ENCODE assay signal across 8 cellular contexts in genomic region chr15:90660195-90660995, GRCh38. TPM values are rescaled to one million over a fixed set of nuclear protein-coding genes. Genes with fewer than 3 reads are reported as not detected.
A peak's percentile ranks its signal among the peaks of the same experiment; 100 is the strongest.
DNase-seq lines count a peak whose midpoint lies in the region; ATAC-seq lines count a peak whose summit lies in the region.

No MANE protein-coding gene starts in this region.

- H3K23ac ChIP-seq in mesendoderm (ENCODE audit: low read length) = no peak overlapping the region

- peak overlapping the region; percentile 68 for H3K4me3 Mint-ChIP-seq in central memory CD8-positive, alpha-beta T cell
- H3K4me3 Mint-ChIP-seq in stimulated activated memory B cell treated with anti-CD40 and anti-IgM and Interleukin-4, amounts not matched to agents 10 μg/mL and 1 μg/mL and 100 μg/mL, for 72 hours = peak overlapping the region; percentile 67

- H2AK5ac ChIP-seq in mesendoderm (ENCODE audit: low read length) = no peak overlapping the region

- no peak overlapping the region for H2BK120ac ChIP-seq in mesendoderm (ENCODE audit: low read depth, low read length)

- H3K4me1 ChIP-seq in mesendoderm (ENCODE audit: control insufficient read depth, low read depth, low read length) = peaks cover 9% of the 10 kb centered on the region

- DNase-seq in ELR (ENCODE audit: low read depth) (peak; percentile 96), mesendoderm (peak; percentile 78), HuH-7 (ENCODE audit: low spot score) (no peak)
- DNase-seq in activated CD4-positive, CD25-positive, alpha-beta regulatory T cell treated with anti-CD3 and anti-CD28 coated beads, Interleukin-2, amount 50 U/mL, for 72 hours = peak; percentile 67
- no peak for DNase-seq in central memory CD8-positive, alpha-beta T cell (ENCODE audit: low spot score in 2 of 2)

- H3K27ac ChIP-seq in KOPT-K1 (ENCODE audit: low read depth, low read length, poor library complexity, severe bottlenecking) (peak overlapping the region; percentile 54), mesendoderm (ENCODE audit: low read depth, low read length) (no peak overlapping the region)

- H4K8ac ChIP-seq in mesendoderm (ENCODE audit: low read depth, low read length) = no peak overlapping the region

- H3K27me3 Mint-ChIP-seq in central memory CD8-positive, alpha-beta T cell = peaks cover 50% of the 10 kb centered on the region
- H3K27me3 Mint-ChIP-seq in stimulated activated memory B cell treated with anti-CD40 and anti-IgM and Interleukin-4, amounts not matched to agents 10 μg/mL and 1 μg/mL and 100 μg/mL, for 72 hours = peaks cover 72% of the 10 kb centered on the region

- H3K79me1 ChIP-seq in mesendoderm (ENCODE audit: low read length) = no peaks in the 10 kb centered on the region

- peak overlapping the region; percentile 24 for H3K9ac ChIP-seq in mesendoderm (ENCODE audit: low read length)

- H3K4ac ChIP-seq in mesendoderm (ENCODE audit: low read depth, low read length) = no peak overlapping the region

- no peaks in the 10 kb centered on the region for H3K9me3 ChIP-seq in KOPT-K1 (ENCODE audit: insufficient read depth, low read length, poor library complexity, severe bottlenecking)

- no peaks in the 10 kb centered on the region for H3K79me2 ChIP-seq in mesendoderm (ENCODE audit: control insufficient read depth, insufficient read depth, low read length)

- H3K4me2 ChIP-seq in mesendoderm (ENCODE audit: low read length) = no peak overlapping the region

- H4K5ac ChIP-seq in mesendoderm (ENCODE audit: low read length) = no peak overlapping the region

- no peak overlapping the region for H3K4me3 ChIP-seq in mesendoderm (ENCODE audit: low read length)

- no CpG with 5 or more reads among the region's 12 CpGs for WGBS in mesendoderm (ENCODE audit: extremely low coverage, insufficient coverage, low lambda C conversion rate)

- H2BK5ac ChIP-seq in mesendoderm (ENCODE audit: low read length) = peak overlapping the region; percentile 35

- H3K27ac Mint-ChIP-seq in central memory CD8-positive, alpha-beta T cell (ENCODE audit: low read depth) = no peak overlapping the region
- peak overlapping the region; percentile 79 for H3K27ac Mint-ChIP-seq in stimulated activated memory B cell treated with anti-CD40 and anti-IgM and Interleukin-4, amounts not matched to agents 10 μg/mL and 1 μg/mL and 100 μg/mL, for 72 hours

- H3K27me3 ChIP-seq in mesendoderm (ENCODE audit: insufficient read depth, low read length, poor library complexity) = no peaks in the 10 kb centered on the region

- H3K4me1 Mint-ChIP-seq in central memory CD8-positive, alpha-beta T cell = peaks cover 68% of the 10 kb centered on the region
- H3K4me1 Mint-ChIP-seq in stimulated activated memory B cell treated with anti-CD40 and anti-IgM and Interleukin-4, amounts not matched to agents 10 μg/mL and 1 μg/mL and 100 μg/mL, for 72 hours = peaks cover 79% of the 10 kb centered on the region

- ATAC-seq in GM21786 (IDR thresholded peaks at IDR 0.05; ENCODE audit: unreplicated experiment) = peak; percentile 61
- peak; percentile 78 for ATAC-seq in central memory CD8-positive, alpha-beta T cell (replicated peaks; ENCODE audit: extremely low read depth, poor library complexity, severe bottlenecking)
- peak; percentile 93 for ATAC-seq in stimulated activated memory B cell treated with anti-CD40 and anti-IgM and Interleukin-4, amounts not matched to agents 10 μg/mL and 1 μg/mL and 100 μg/mL, for 72 hours

- H3K36me3 ChIP-seq in KOPT-K1 (ENCODE audit: insufficient read depth, low read length) (no peaks in the 10 kb centered on the region), mesendoderm (ENCODE audit: control insufficient read depth, insufficient read depth, low read length) (no peaks in the 10 kb centered on the region)

- peaks cover 12% of the 10 kb centered on the region for H3K36me3 Mint-ChIP-seq in central memory CD8-positive, alpha-beta T cell (ENCODE audit: insufficient read depth)
- no peaks in the 10 kb centered on the region for H3K36me3 Mint-ChIP-seq in stimulated activated memory B cell treated with anti-CD40 and anti-IgM and Interleukin-4, amounts not matched to agents 10 μg/mL and 1 μg/mL and 100 μg/mL, for 72 hours

- H2BK15ac ChIP-seq in mesendoderm (replicated peaks; ENCODE audit: low read depth) = no peak overlapping the region

- peak overlapping the region; percentile 76 for H3K56ac ChIP-seq in mesendoderm (ENCODE audit: low read length)

- H3K18ac ChIP-seq in mesendoderm (ENCODE audit: low read length) = no peak overlapping the region

- no peaks in the 10 kb centered on the region for H3K9me3 Mint-ChIP-seq in central memory CD8-positive, alpha-beta T cell
- H3K9me3 Mint-ChIP-seq in stimulated activated memory B cell treated with anti-CD40 and anti-IgM and Interleukin-4, amounts not matched to agents 10 μg/mL and 1 μg/mL and 100 μg/mL, for 72 hours = no peaks in the 10 kb centered on the region

RNA-seq across cellular contexts. Expression of gene BLM, which starts 56.8 kb away (rescaled TPM):
- polyA plus RNA-seq in mesendoderm (2013, experiment 1 of 2) = 33.2 TPM
- polyA plus RNA-seq in mesendoderm (2013, experiment 2 of 2) = 30.6 TPM

Comparison
In these comparisons a context has a peak if more than half of its experiments do, and no peak if none do; other contexts are left out.
1. DNase-seq: peak in ELR (single experiment), activated CD4-positive, CD25-positive, alpha-beta regulatory T cell treated with anti-CD3 and anti-CD28 coated beads, Interleukin-2, amount 50 U/mL, for 72 hours (single experiment) and mesendoderm (single experiment); none in central memory CD8-positive, alpha-beta T cell (0 of 2) and HuH-7 (single experiment).
2. Peak in every context shown above with its lines, with median percentiles within 50 percentile points of each other: ATAC-seq.